Comparison of ENCODE assay signal across 23 cellular contexts in genomic region chr1:21569820-21570527, GRCh38.
DNase-seq lines count a peak whose midpoint lies in the region; ATAC-seq and TF ChIP-seq lines count a peak whose summit lies in the region.
"Had no signal": no experiment of that assay in that cellular context is flagged by ENCODE, and none has a peak within 500 bp of the region (broad histone marks: within the 10 kb centered on the region; RNA-seq: fewer than 3 reads in every experiment).

No MANE protein-coding gene starts in this region.

- H2BK120ac ChIP-seq in mesenchymal stem cell (ENCODE audit: low read depth, low read length) (no peak overlapping the region), trophoblast cell (ENCODE audit: insufficient read depth, low read length, poor library complexity) (no peak overlapping the region)

- no peak overlapping the region for H3K27ac ChIP-seq in HEK293 (ENCODE audit: extremely low read depth, low read depth, low read length)
- no peak overlapping the region for H3K27ac ChIP-seq in mesenchymal stem cell (ENCODE audit: low read length, poor library complexity, severe bottlenecking)
- no peak overlapping the region for H3K27ac ChIP-seq in trophoblast cell (ENCODE audit: low read depth, low read length)
- H3K27ac ChIP-seq in CD4-positive, alpha-beta T cell (ENCODE audit: low read depth, low read length) = no peak overlapping the region
- H3K27ac ChIP-seq in substantia nigra (ENCODE audit: low read depth, low read length, poor library complexity, severe bottlenecking) = no peak overlapping the region
- H3K27ac ChIP-seq: RWPE1, SK-N-MC had no signal

- H3K14ac ChIP-seq in mesenchymal stem cell (ENCODE audit: low read length in 2 of 2) = peak overlapping the region in 1 of 2 experiments; percentile 79
- H3K14ac ChIP-seq in trophoblast cell (ENCODE audit: low read length) = no peak overlapping the region

- ATAC-seq in CD4-positive, alpha-beta T cell (ENCODE audit: poor library complexity) = no peak
- ATAC-seq in HG02981 (IDR thresholded peaks at IDR 0.05; ENCODE audit: unreplicated experiment) = no peak
- ATAC-seq: CD8-positive, alpha-beta T cell had no signal

- no peak overlapping the region for H4K12ac ChIP-seq in trophoblast cell (ENCODE audit: low read depth, low read length)

- no peak for DNase-seq in glutamatergic neuron
- no peak for DNase-seq in mesenchymal stem cell
- no peak for DNase-seq in trophoblast cell
- DNase-seq in CD4-positive, alpha-beta T cell = no peak
- no peak for DNase-seq in substantia nigra (lab: John Stamatoyannopoulos, UW)
- DNase-seq: Calu3; CD8-positive, alpha-beta T cell; DMS153; KBM-7; MM.1S; NCI-H1048; NCI-H1417 treated with DMSO at 0.1 percent for 48 hours; NCI-H187; NCI-H2107; NCI-H2227 treated with DMSO at 0.1 percent for 48 hours; NCI-H510A; NCI-H748 treated with DMSO at 0.1 percent for 48 hours; NK-92 treated with Interleukin-12 subunit alpha and Interleukin-12 subunit beta, amount 100 ng/mL, for 24 hours; SHP77 treated with DMSO at 0.1 percent for 48 hours had no signal

- TF ChIP-seq CTCF in HEK293 (tag by site-specific recombination; IDR thresholded peaks at IDR 0.05) (no peak), glutamatergic neuron (IDR thresholded peaks at IDR 0.05; ENCODE audit: partially characterized antibody, unreplicated experiment) (no peak)
- no peak for TF ChIP-seq CTCF in CD4-positive, alpha-beta T cell (IDR thresholded peaks at IDR 0.05)

- no peak overlapping the region for H3K4ac ChIP-seq in mesenchymal stem cell (ENCODE audit: low read depth in 1 of 2, low read length in 2 of 2)
- H3K4ac ChIP-seq in trophoblast cell (ENCODE audit: low read depth, low read length) = no peak overlapping the region

- H3K4me1 ChIP-seq in HEK293 (ENCODE audit: control insufficient read depth, insufficient read depth, low read length) = no peaks in the 10 kb centered on the region; the same call in 1 of the 2 replicates
- peaks cover 56% of the 10 kb centered on the region for H3K4me1 ChIP-seq in mesenchymal stem cell (ENCODE audit: control insufficient read depth, insufficient read depth, low read depth, low read length)
- peaks cover 13 to 16% of the 10 kb centered on the region in 2 experiments for H3K4me1 ChIP-seq in trophoblast cell (ENCODE audit: control insufficient read depth in 1 of 2, insufficient read depth in 2 of 2, low read length in 2 of 2)

- POLR2A ChIA-PET in HEK293 (lab: Yijun Ruan, JAX) = interaction anchor here (1.2 kb wide), 1 partner anchor 201 kb away, joined by 3 read pairs; no protein-coding TSS in a partner anchor
- POLR2A ChIA-PET in CD4-positive, alpha-beta T cell (lab: Charles Lee) = no interaction called here

- H3K79me1 ChIP-seq in mesenchymal stem cell (replicated peaks; ENCODE audit: low read length, poor library complexity, severe bottlenecking) = no peaks in the 10 kb centered on the region
- H3K79me1 ChIP-seq in trophoblast cell (ENCODE audit: low read length) = peaks cover 2% of the 10 kb centered on the region

- no peak overlapping the region for H3K23ac ChIP-seq in mesenchymal stem cell (ENCODE audit: low read length in 2 of 2)
- no peak overlapping the region for H3K23ac ChIP-seq in trophoblast cell (ENCODE audit: low read length)

- peak overlapping the region; percentile 12 for H2BK15ac ChIP-seq in mesenchymal stem cell (ENCODE audit: low read depth, poor library complexity, severe bottlenecking)

- no peaks in the 10 kb centered on the region for H3K79me2 ChIP-seq in trophoblast cell (ENCODE audit: control insufficient read depth, insufficient read depth, low read length, poor library complexity)

- H3K18ac ChIP-seq in mesenchymal stem cell (ENCODE audit: low read depth in 1 of 2, low read length in 2 of 2) (no peak overlapping the region), trophoblast cell (ENCODE audit: low read length) (no peak overlapping the region)

- H2AFZ ChIP-seq in mesenchymal stem cell (ENCODE audit: low read depth, low read length) (no peak overlapping the region), trophoblast cell (ENCODE audit: insufficient read depth, low read length, poor library complexity) (no peak overlapping the region)

- H2AK5ac ChIP-seq in mesenchymal stem cell (ENCODE audit: low read length, severe bottlenecking) (peak overlapping the region; percentile 86), trophoblast cell (ENCODE audit: low read length) (no peak overlapping the region)

- H3K9me3 ChIP-seq in HEK293 (ENCODE audit: control insufficient read depth, insufficient read depth, low read depth, low read length) (no peaks in the 10 kb centered on the region), mesenchymal stem cell (ENCODE audit: control insufficient read depth, low read length) (no peaks in the 10 kb centered on the region), trophoblast cell (ENCODE audit: insufficient read depth, low read depth, low read length) (peaks cover 4% of the 10 kb centered on the region)
- H3K9me3 ChIP-seq in CD4-positive, alpha-beta T cell (ENCODE audit: control insufficient read depth, low read length) = no peaks in the 10 kb centered on the region

- H3K27me3 Mint-ChIP-seq in glutamatergic neuron (ENCODE audit: unreplicated experiment) = peaks cover 6% of the 10 kb centered on the region
- H3K27me3 Mint-ChIP-seq in CD4-positive, alpha-beta T cell = peaks cover 25% of the 10 kb centered on the region

- WGBS in mesenchymal stem cell = 69% methylated on average over 5 of the region's 10 CpGs
- no CpG with 5 or more reads among the region's 10 CpGs for WGBS in trophoblast cell (ENCODE audit: extremely low coverage, insufficient coverage, insufficient read length)

- H3K36me3 ChIP-seq in HEK293 (ENCODE audit: control insufficient read depth in 2 of 2, insufficient read depth in 1 of 2, low read length in 2 of 2) (no peaks in the 10 kb centered on the region), mesenchymal stem cell (ENCODE audit: control insufficient read depth in 1 of 2, insufficient read depth in 2 of 2, low read depth in 1 of 2, low read length in 2 of 2) (peaks cover 0 to 3% of the 10 kb centered on the region in 2 experiments), trophoblast cell (ENCODE audit: control insufficient read depth in 1 of 2, insufficient read depth in 2 of 2, low read length in 2 of 2) (no peaks in the 10 kb centered on the region)

- H3K36me3 Mint-ChIP-seq in glutamatergic neuron (ENCODE audit: unreplicated experiment) = no peaks in the 10 kb centered on the region
- H3K36me3 Mint-ChIP-seq in CD4-positive, alpha-beta T cell (ENCODE audit: low read depth) = no peaks in the 10 kb centered on the region
- H3K36me3 Mint-ChIP-seq: CD8-positive, alpha-beta T cell had no signal

- peaks cover 21% of the 10 kb centered on the region for H3K4me1 Mint-ChIP-seq in glutamatergic neuron (ENCODE audit: low read depth, unreplicated experiment)
- H3K4me1 Mint-ChIP-seq in CD4-positive, alpha-beta T cell (ENCODE audit: low read depth) = no peaks in the 10 kb centered on the region

- H3K27me3 ChIP-seq in mesenchymal stem cell (ENCODE audit: control insufficient read depth in 1 of 2, insufficient read depth in 1 of 2, low read length in 2 of 2) (no peaks in the 10 kb centered on the region), trophoblast cell (ENCODE audit: insufficient read depth, low read length) (no peaks in the 10 kb centered on the region)
- H3K27me3 ChIP-seq in CD4-positive, alpha-beta T cell (ENCODE audit: control insufficient read depth, insufficient read depth, low read length) = peaks cover 10% of the 10 kb centered on the region

- H2BK12ac ChIP-seq in mesenchymal stem cell (ENCODE audit: low read length in 2 of 2) (peak overlapping the region in 1 of 2 experiments; percentile 60), trophoblast cell (ENCODE audit: low read length) (no peak overlapping the region)

- CTCF ChIA-PET in HEK293 (lab: Yijun Ruan, JAX) = interaction anchor here (5.2 kb wide), 1 partner anchor 200 kb away, joined by 31 read pairs; no protein-coding TSS in a partner anchor
- CTCF ChIA-PET in CD4-positive, alpha-beta T cell (lab: Charles Lee) = no interaction called here

- no peak overlapping the region for H2BK5ac ChIP-seq in mesenchymal stem cell (ENCODE audit: low read depth, low read length, poor library complexity, severe bottlenecking)
- H2BK5ac ChIP-seq in trophoblast cell (ENCODE audit: low read depth, low read length, poor library complexity) = no peak overlapping the region

- H3K27ac Mint-ChIP-seq in glutamatergic neuron (ENCODE audit: unreplicated experiment) = no peak overlapping the region
- H3K27ac Mint-ChIP-seq in CD4-positive, alpha-beta T cell = no peak overlapping the region
- H3K27ac Mint-ChIP-seq: CD8-positive, alpha-beta T cell had no signal

- H4K8ac ChIP-seq in mesenchymal stem cell (ENCODE audit: low read length) (no peak overlapping the region), trophoblast cell (ENCODE audit: low read depth, low read length) (no peak overlapping the region)

- H3K9me3 Mint-ChIP-seq in glutamatergic neuron (ENCODE audit: unreplicated experiment) = peaks cover 5% of the 10 kb centered on the region
- no peaks in the 10 kb centered on the region for H3K9me3 Mint-ChIP-seq in CD4-positive, alpha-beta T cell
- H3K9me3 Mint-ChIP-seq: CD8-positive, alpha-beta T cell had no signal

- H3K4me2 ChIP-seq in mesenchymal stem cell (ENCODE audit: low read length, poor library complexity, severe bottlenecking) = no peak overlapping the region
- no peak overlapping the region for H3K4me2 ChIP-seq in trophoblast cell (ENCODE audit: low read length)

- no peak overlapping the region for H4K91ac ChIP-seq in mesenchymal stem cell (ENCODE audit: low read length)
- peak overlapping the region; percentile 6 for H4K91ac ChIP-seq in trophoblast cell (ENCODE audit: low read depth, low read length)

- H3K4me3 Mint-ChIP-seq in glutamatergic neuron (ENCODE audit: unreplicated experiment) = peak overlapping the region; percentile 16
- no peak overlapping the region for H3K4me3 Mint-ChIP-seq in CD4-positive, alpha-beta T cell
- H3K4me3 Mint-ChIP-seq: CD8-positive, alpha-beta T cell had no signal

- no peak overlapping the region for H3K4me3 ChIP-seq in HEK293 (ENCODE audit: low read depth, low read length)
- no peak overlapping the region for H3K4me3 ChIP-seq in mesenchymal stem cell (ENCODE audit: insufficient read depth in 1 of 2, low read depth in 1 of 2, low read length in 2 of 2)
- H3K4me3 ChIP-seq in trophoblast cell (ENCODE audit: low read depth, low read length) = no peak overlapping the region
- H3K4me3 ChIP-seq: SK-N-MC had no signal

- H3K9ac ChIP-seq in mesenchymal stem cell (ENCODE audit: low read length) (no peak overlapping the region), trophoblast cell (ENCODE audit: low read length) (no peak overlapping the region)

- intact Hi-C loops in CD4-positive, alpha-beta T cell (cut with DNase I, micrococcal nuclease) = no loop called here

TF ChIP-seq in HEK293, 187 proteins besides CTCF, POLR2A, EP300 and RAD21:
- TF ChIP-seq ZNF341 (tag by site-specific recombination; IDR thresholded peaks at IDR 0.05; ENCODE audit: low read depth) = peak; percentile 73
- TF ChIP-seq ZNF423 (tag by site-specific recombination; IDR thresholded peaks at IDR 0.05) = no peak
